Comparison of ENCODE assay signal across 9 cellular contexts in the genomic region with DNA sequence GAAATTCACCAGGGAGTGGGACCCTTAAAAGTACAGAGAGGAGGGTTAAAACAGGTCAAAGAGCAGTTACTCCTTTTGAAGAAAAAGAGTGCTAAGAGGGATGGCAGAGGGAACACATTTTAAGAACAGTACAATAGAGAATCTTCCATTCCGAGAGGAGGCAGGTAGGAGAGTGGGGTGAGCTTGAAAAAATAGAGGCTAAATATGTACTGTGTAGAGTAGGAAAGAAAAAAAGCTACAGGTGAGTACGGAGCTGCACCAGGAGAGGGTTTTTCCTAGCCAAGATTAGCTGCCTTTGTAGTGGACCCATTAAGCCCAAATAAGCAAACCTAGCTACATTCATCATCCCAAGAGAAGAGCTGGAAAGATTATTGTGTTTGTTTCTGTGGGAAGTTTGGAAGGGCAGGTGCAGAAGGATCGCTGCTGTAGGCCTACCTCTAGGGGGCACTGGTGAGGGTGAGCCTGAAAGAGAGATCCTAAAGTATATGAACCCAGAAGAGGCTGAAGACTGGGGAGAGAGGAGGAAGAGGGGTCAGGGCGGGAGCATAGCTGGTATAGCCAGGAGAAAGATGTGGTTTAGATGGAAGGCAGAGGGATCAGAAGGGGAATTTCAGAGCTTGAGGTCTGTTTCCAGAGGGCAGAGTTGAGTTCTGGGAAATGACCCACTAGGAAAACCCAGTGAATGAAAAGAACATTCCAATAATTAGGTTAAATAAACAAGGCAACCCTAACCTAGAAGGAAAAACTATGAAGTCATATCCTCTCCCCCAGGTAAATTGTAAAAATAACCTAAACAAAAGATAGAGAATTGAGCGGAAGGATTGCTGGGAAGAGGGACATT. TPM values are rescaled to one million over a fixed set of nuclear protein-coding genes. Genes with fewer than 3 reads are reported as not detected.
DNase-seq lines count a peak whose midpoint lies in the region; ATAC-seq, FAIRE-seq and TF ChIP-seq lines count a peak whose summit lies in the region.
"Had no signal": no experiment of that assay in that cellular context is flagged by ENCODE, and none has a peak within 500 bp of the region (broad histone marks: within the 10 kb centered on the region; RNA-seq: fewer than 3 reads in every experiment).

No MANE protein-coding gene starts in this region.

- no peak overlapping the region for H3K27ac ChIP-seq in endothelial cell of umbilical vein (ENCODE audit: insufficient read depth, low read depth, low read length)

- TF ChIP-seq POLR2A in endothelial cell of umbilical vein (IDR thresholded peaks at IDR 0.05; ENCODE audit: low read depth, low read length) = no peak

- no peak overlapping the region for H3K4me2 ChIP-seq in endothelial cell of umbilical vein (ENCODE audit: insufficient read depth, low read length)

- H3K9me3 Mint-ChIP-seq in activated CD4-positive, alpha-beta T cell treated with anti-CD3 and anti-CD28 coated beads, Interleukin-2, amount 10 ng/mL, durations not matched to agents 24 days and 14 days = no peaks in the 10 kb centered on the region
- no peaks in the 10 kb centered on the region for H3K9me3 Mint-ChIP-seq in osteocyte (ENCODE audit: unreplicated experiment)

- H2AFZ ChIP-seq in endothelial cell of umbilical vein (ENCODE audit: low read depth, low read length) = no peak overlapping the region

- H3K4me3 Mint-ChIP-seq in activated CD4-positive, alpha-beta T cell treated with anti-CD3 and anti-CD28 coated beads, Interleukin-2, amount 10 ng/mL, durations not matched to agents 24 days and 14 days = no peak overlapping the region
- no peak overlapping the region for H3K4me3 Mint-ChIP-seq in osteocyte (ENCODE audit: unreplicated experiment)

- peak overlapping the region; percentile 49 for H3K27ac Mint-ChIP-seq in activated CD4-positive, alpha-beta T cell treated with anti-CD3 and anti-CD28 coated beads, Interleukin-2, amount 10 ng/mL, durations not matched to agents 24 days and 14 days
- no peak overlapping the region for H3K27ac Mint-ChIP-seq in osteocyte (ENCODE audit: unreplicated experiment)

- no peaks in the 10 kb centered on the region for H3K27me3 Mint-ChIP-seq in activated CD4-positive, alpha-beta T cell treated with anti-CD3 and anti-CD28 coated beads, Interleukin-2, amount 10 ng/mL, durations not matched to agents 24 days and 14 days
- no peaks in the 10 kb centered on the region for H3K27me3 Mint-ChIP-seq in osteocyte (ENCODE audit: unreplicated experiment)

- intact Hi-C loops in activated CD4-positive, alpha-beta T cell treated with anti-CD3 and anti-CD28 coated beads, Interleukin-2, amount 10 ng/mL, durations not matched to agents 24 days and 14 days (cut with micrococcal nuclease) = no loop called here
- intact Hi-C loops in endothelial cell of umbilical vein (cut with micrococcal nuclease) (loop anchor here (1.0 to 5.0 kb wide), 2 partner anchors 50 to 114 kb away; partner anchors contain the start of genes HINT3 and NCOA7), posterior vena cava (cut with DNase I) (no loop called here)

- no peak overlapping the region for H3K9ac ChIP-seq in endothelial cell of umbilical vein (replicated peaks; ENCODE audit: extremely low read depth, insufficient read depth, low read length)

- H3K79me2 ChIP-seq in endothelial cell of umbilical vein (ENCODE audit: control insufficient read depth, insufficient read depth, low read length) = no peaks in the 10 kb centered on the region

- DNase-seq in GM10266 (ENCODE audit: extremely low spot score) (peak; percentile 18), Kasumi-1 (lab: John Stamatoyannopoulos, UW) (peak; percentile 34 to 57), endothelial cell of umbilical vein (ENCODE audit: low read depth, low spot score) (peak; percentile 65), osteocyte (ENCODE audit: extremely low spot score, unreplicated experiment) (no peak), posterior vena cava (ENCODE audit: low spot score) (no peak)
- DNase-seq in activated CD4-positive, alpha-beta T cell treated with anti-CD3 and anti-CD28 coated beads, Interleukin-2, amount 10 ng/mL, durations not matched to agents 24 days and 14 days = peak; percentile 85

- peaks cover 2% of the 10 kb centered on the region for H3K9me1 ChIP-seq in endothelial cell of umbilical vein (replicated peaks; ENCODE audit: control insufficient read depth, extremely low read depth, insufficient read depth, low read length)

- dilution Hi-C loops in endothelial cell of umbilical vein (cut with MboI; ENCODE audit: extremely low pct_ligation_motif_present, low sequenced_read_pairs) = no loop called here

- no peak overlapping the region for H3K4me3 ChIP-seq in endothelial cell of umbilical vein (replicated peaks in 1 of 3; ENCODE audit: insufficient read depth in 1 of 3, low read depth in 1 of 3, low read length in 3 of 3)

- no peaks in the 10 kb centered on the region for H3K27me3 ChIP-seq in endothelial cell of umbilical vein (ENCODE audit: control insufficient read depth in 2 of 2, insufficient read depth in 2 of 2, low read length in 2 of 2)

- peaks cover 43% of the 10 kb centered on the region for H3K4me1 Mint-ChIP-seq in activated CD4-positive, alpha-beta T cell treated with anti-CD3 and anti-CD28 coated beads, Interleukin-2, amount 10 ng/mL, durations not matched to agents 24 days and 14 days
- peaks cover 1% of the 10 kb centered on the region for H3K4me1 Mint-ChIP-seq in osteocyte (ENCODE audit: unreplicated experiment)

- H3K36me3 ChIP-seq in endothelial cell of umbilical vein (ENCODE audit: control insufficient read depth in 2 of 2, extremely low read depth in 1 of 2, insufficient read depth in 2 of 2, low read length in 2 of 2) = peaks cover 7 to 18% of the 10 kb centered on the region in 2 experiments

- peaks cover 26% of the 10 kb centered on the region for H3K4me1 ChIP-seq in endothelial cell of umbilical vein (ENCODE audit: control insufficient read depth, extremely low read depth, insufficient read depth, low read length)

- no TSS peak for BruUV-seq in endothelial cell of umbilical vein (replicated peaks; lab: Mats Ljungman, UMichigan)

- FAIRE-seq in endothelial cell of umbilical vein (lab: Jason Lieb, UNC) = no peak

- POLR2A ChIA-PET in endothelial cell of umbilical vein (lab: Charles Lee) = interaction anchor here (0.7 kb wide), 1 partner anchor 80 kb away, joined by 3 read pairs; the partner anchor contains the start of gene TRMT11

- H4K20me1 ChIP-seq in endothelial cell of umbilical vein (replicated peaks; ENCODE audit: control insufficient read depth, extremely low read depth, insufficient read depth, low read length) = no peaks in the 10 kb centered on the region

- peaks cover 32% of the 10 kb centered on the region for H3K36me3 Mint-ChIP-seq in activated CD4-positive, alpha-beta T cell treated with anti-CD3 and anti-CD28 coated beads, Interleukin-2, amount 10 ng/mL, durations not matched to agents 24 days and 14 days (ENCODE audit: low read depth)
- peaks cover 52% of the 10 kb centered on the region for H3K36me3 Mint-ChIP-seq in osteocyte (ENCODE audit: unreplicated experiment)

- ATAC-seq in HG03045 (IDR thresholded peaks at IDR 0.05; ENCODE audit: unreplicated experiment) (no peak), HG02588 (IDR thresholded peaks at IDR 0.05; ENCODE audit: unreplicated experiment) (no peak)
- ATAC-seq: activated naive CD4-positive, alpha-beta T cell treated with anti-CD3 and anti-CD28 coated beads, Interleukin-2, amount 50 U/mL, for 72 hours had no signal

- TF ChIP-seq CTCF in GM10266 (IDR thresholded peaks at IDR 0.05; ENCODE audit: control insufficient read depth, insufficient read depth, low read depth, missing control alignments) = peak; percentile 80
- TF ChIP-seq CTCF in endothelial cell of umbilical vein (IDR thresholded peaks at IDR 0.05; ENCODE audit: extremely low read depth in 1 of 2, insufficient read depth in 1 of 2, low read depth in 1 of 2, low read length in 2 of 2) = peak; percentile 80 to 83
- TF ChIP-seq CTCF in osteocyte (IDR thresholded peaks at IDR 0.05) = peak; percentile 66

- CTCF ChIA-PET in endothelial cell of umbilical vein (lab: Charles Lee) = interaction anchor here (0.6 to 12.9 kb wide), 23 partner anchors 9 to 125 kb away, joined by 3 to 123 read pairs (median 5); partner anchors contain the start of genes HINT3 and NCOA7

- no peaks in the 10 kb centered on the region for H3K9me3 ChIP-seq in endothelial cell of umbilical vein (replicated peaks; ENCODE audit: control insufficient read depth, insufficient read depth, low read length)

TF ChIP-seq in endothelial cell of umbilical vein, 7 proteins besides CTCF, POLR2A, EP300 and RAD21:
- no peak for TF ChIP-seq MYC (IDR thresholded peaks at IDR 0.05; ENCODE audit: low read depth, low read length)
- no peak for TF ChIP-seq JUN (IDR thresholded peaks at IDR 0.05; ENCODE audit: borderline replicate concordance, insufficient read depth, insufficient read length, low read depth)
- TF ChIP-seq FOS (IDR thresholded peaks at IDR 0.05; ENCODE audit: borderline replicate concordance, insufficient read depth, low read length) = no peak
- TF ChIP-seq, protein P1, sequence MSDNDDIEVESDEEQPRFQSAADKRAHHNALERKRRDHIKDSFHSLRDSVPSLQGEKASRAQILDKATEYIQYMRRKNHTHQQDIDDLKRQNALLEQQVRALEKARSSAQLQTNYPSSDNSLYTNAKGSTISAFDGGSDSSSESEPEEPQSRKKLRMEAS (IDR thresholded peaks at IDR 0.05; ENCODE audit: insufficient read depth, insufficient read length) = no peak
- no peak for TF ChIP-seq GATA2 (IDR thresholded peaks at IDR 0.05; ENCODE audit: insufficient read depth, insufficient read length, low read depth, low read length)
- no peak for TF ChIP-seq POLR2AphosphoS5 (IDR thresholded peaks at IDR 0.05; ENCODE audit: insufficient read depth, low read depth, low read length)
- TF ChIP-seq EZH2 (IDR thresholded peaks at IDR 0.05; ENCODE audit: borderline replicate concordance, low read depth, low read length, severe bottlenecking) = no peak

RNA-seq across cellular contexts. Expression of gene HINT3, which starts 50.2 kb away (rescaled TPM):
- 8.5 and 8.9 TPM in 2 replicates for total RNA-seq in activated CD4-positive, alpha-beta T cell treated with anti-CD3 and anti-CD28 coated beads, Interleukin-2, amount 10 ng/mL, durations not matched to agents 24 days and 14 days
- 8.4 and 9.7 TPM in 2 replicates for total RNA-seq in endothelial cell of umbilical vein
- polyA plus RNA-seq in endothelial cell of umbilical vein = 1.1 and 1.8 TPM in 2 replicates
- 1.9 and 2.1 TPM in 2 replicates for polyA plus RNA-seq in endothelial cell of umbilical vein (2011; cell fraction: cytosol; rRNA removed)
- 0.66 and 1.0 TPM in 2 replicates for polyA plus RNA-seq in endothelial cell of umbilical vein (2011; cell fraction: nucleus; rRNA removed)
- 9.3 TPM in 2 replicates for polyA plus RNA-seq in endothelial cell of umbilical vein (2012)
- polyA minus RNA-seq in endothelial cell of umbilical vein = 1.2 and 1.9 TPM in 2 replicates
- 5.6 TPM for polyA minus RNA-seq in endothelial cell of umbilical vein (2011; cell fraction: cytosol; rRNA and poly(A)+ RNA removed)
- polyA minus RNA-seq in endothelial cell of umbilical vein (2011; cell fraction: nucleus; rRNA and poly(A)+ RNA removed) = 1.7 TPM in 2 replicates
- 15.0 and 16.6 TPM in 2 replicates for total RNA-seq in osteocyte
- total RNA-seq in posterior vena cava = 10 to 100 TPM; 22.5 to 28.4 TPM

Comparison
In these comparisons a context has a peak if more than half of its experiments do, and no peak if none do; other contexts are left out.
1. DNase-seq: peak in GM10266 (single experiment), Kasumi-1 (2 of 2), activated CD4-positive, alpha-beta T cell treated with anti-CD3 and anti-CD28 coated beads, Interleukin-2, amount 10 ng/mL, durations not matched to agents 24 days and 14 days (single experiment) and endothelial cell of umbilical vein (single experiment); none in osteocyte (single experiment) and posterior vena cava (single experiment).
2. Peak in every context shown above with its lines, with median percentiles within 50 percentile points of each other: CTCF ChIP-seq.